18 cellular contexts compared by ENCODE assay signal in the genomic region with DNA sequence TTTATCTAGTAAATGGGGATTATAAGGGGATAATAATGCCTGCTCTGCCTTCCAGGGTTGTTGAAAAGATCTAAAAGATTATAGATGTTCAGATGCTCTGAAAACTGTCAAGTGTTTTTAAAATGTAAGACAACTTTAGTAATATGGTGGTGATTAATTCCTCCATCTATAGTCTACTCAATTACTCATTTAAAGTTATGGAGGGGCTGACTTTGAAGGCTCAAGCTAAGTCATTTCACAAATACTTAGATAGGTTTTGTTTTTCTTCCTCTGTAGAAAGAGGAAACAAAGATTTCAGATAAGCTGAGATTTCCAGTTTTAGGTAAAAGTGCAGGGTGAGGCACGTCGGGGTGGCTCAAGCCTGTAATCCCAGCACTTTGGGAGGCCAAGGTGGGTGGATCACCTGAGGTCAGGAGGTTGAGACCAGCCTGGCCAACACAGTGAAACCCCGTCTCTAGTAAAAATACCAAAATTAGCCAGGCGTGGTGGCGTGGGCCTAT. TPM values are rescaled to one million over a fixed set of nuclear protein-coding genes. Genes with fewer than 3 reads are reported as not detected.
A peak's percentile ranks its signal among the peaks of the same experiment; 100 is the strongest.
DNase-seq lines count a peak whose midpoint lies in the region; ATAC-seq and TF ChIP-seq lines count a peak whose summit lies in the region.
"Had no signal": no experiment of that assay in that cellular context is flagged by ENCODE, and none has a peak within 500 bp of the region (broad histone marks: within the 10 kb centered on the region; RNA-seq: fewer than 3 reads in every experiment).

No MANE protein-coding gene starts in this region.

- H3K36me3 ChIP-seq in GM23338 (ENCODE audit: insufficient read depth): peaks cover 25% of the 10 kb centered on the region
- no peaks in the 10 kb centered on the region for H3K36me3 ChIP-seq in SK-N-MC (ENCODE audit: insufficient read depth, low read length)
- H3K36me3 ChIP-seq: BLaER1, Peyer's patch, SJSA1 had no signal

- H3K9me3 ChIP-seq in SK-N-MC (ENCODE audit: low read depth, low read length): no peaks in the 10 kb centered on the region
- H3K9me3 ChIP-seq: BLaER1, Peyer's patch, SJSA1 had no signal

- H3K4me1 ChIP-seq in GM23338 (ENCODE audit: insufficient read depth): peaks cover 31% of the 10 kb centered on the region
- H3K4me1 ChIP-seq: BLaER1, Peyer's patch had no signal

- DNase-seq in CD1c-positive myeloid dendritic cell (ENCODE audit: extremely low spot score) (peak; percentile 22), GM23338 (ENCODE audit: low spot score) (no peak), SK-N-MC (ENCODE audit: low read depth, low spot score) (no peak), OCI-M2 (lab: John Stamatoyannopoulos, UW; ENCODE audit: unreplicated experiment) (no peak), NCI-H146 (lab: John Stamatoyannopoulos, UW) (no peak)
- DNase-seq in effector CD4-positive, alpha-beta T cell: no peak
- DNase-seq: DMS79 treated with DMSO at 0.1 percent for 48 hours, H7, IMR-90, Karpas-422, NCI-H1092, NCI-H2081, NCI-H2171 treated with DMSO at 0.1 percent for 48 hours, NCI-H446, Peyer's patch had no signal

- no peak overlapping the region for H2AFZ ChIP-seq in GM23338

- H3K27me3 Mint-ChIP-seq in GM23338 (ENCODE audit: insufficient read depth, low read depth, poor library complexity): peaks cover 8% of the 10 kb centered on the region
- H3K27me3 Mint-ChIP-seq in nephron (ENCODE audit: low read depth): no peaks in the 10 kb centered on the region

- peaks cover 15% of the 10 kb centered on the region; the same call in 1 of the 2 replicates for H4K20me1 ChIP-seq in GM23338 (replicated peaks; ENCODE audit: insufficient read depth)
- H4K20me1 ChIP-seq: BLaER1 had no signal

- H3F3A ChIP-seq in GM23338 (replicated peaks; ENCODE audit: low read depth): 0 out of 2 replicates have a peak, but pooled peaks cover 20% of the 10 kb centered on the region

- no peak overlapping the region for H3K4me2 ChIP-seq in GM23338
- H3K4me2 ChIP-seq: BLaER1 had no signal

- H3K4me3 Mint-ChIP-seq in GM23338 (no peak overlapping the region), nephron (no peak overlapping the region)

- H3K79me2 ChIP-seq in GM23338 (replicated peaks; ENCODE audit: insufficient read depth): peaks cover 67% of the 10 kb centered on the region

- H3K4me3 ChIP-seq in GM23338 (no peak overlapping the region), SK-N-MC (no peak overlapping the region)
- H3K4me3 ChIP-seq: BLaER1, Peyer's patch, SJSA1 had no signal

- no peak for ATAC-seq in GM23338

- no peak overlapping the region for H3K9ac ChIP-seq in SK-N-MC (ENCODE audit: insufficient read length)
- H3K9ac ChIP-seq: BLaER1 had no signal

- H3K36me3 Mint-ChIP-seq in GM23338 (ENCODE audit: low read depth): peaks cover 59% of the 10 kb centered on the region
- H3K36me3 Mint-ChIP-seq in nephron (ENCODE audit: low read depth): no peaks in the 10 kb centered on the region

- H3K27ac Mint-ChIP-seq in GM23338 (0 out of 2 replicates have a peak overlapping the region, but pooled peaks have one; percentile 8), nephron (peak overlapping the region in 2 of 3 experiments; percentile 4 to 13)

- TF ChIP-seq CTCF in GM23338 (conservative IDR thresholded peaks at IDR 0.05; ENCODE audit: low read depth in 2 of 2) (no peak), nephron (IDR thresholded peaks at IDR 0.05; ENCODE audit: unreplicated experiment in 3 of 3) (no peak)

- peaks cover 22% of the 10 kb centered on the region for H3K4me1 Mint-ChIP-seq in GM23338
- peaks cover 23% of the 10 kb centered on the region for H3K4me1 Mint-ChIP-seq in nephron

- H3K27ac ChIP-seq in GM23338 (ENCODE audit: low read depth) (peak overlapping the region; percentile 66; the same call in 1 of the 2 replicates), SK-N-MC (0 out of 2 replicates have a peak overlapping the region, but pooled peaks have one; percentile 11)
- H3K27ac ChIP-seq: BLaER1, Peyer's patch, SJSA1 had no signal

- no peaks in the 10 kb centered on the region for H3K9me2 ChIP-seq in GM23338 (ENCODE audit: insufficient read depth)

- H3K27me3 ChIP-seq in GM23338 (ENCODE audit: insufficient read depth): no peaks in the 10 kb centered on the region
- H3K27me3 ChIP-seq: BLaER1, Peyer's patch, SJSA1 had no signal

- H3K9me3 Mint-ChIP-seq in GM23338: no peaks in the 10 kb centered on the region
- peaks cover 3% of the 10 kb centered on the region for H3K9me3 Mint-ChIP-seq in nephron

TF ChIP-seq in GM23338, 12 proteins besides CTCF, POLR2A, EP300 and RAD21 (continues in another document):
- no peak for TF ChIP-seq CREB1 (CRISPR knock-in tag; IDR thresholded peaks at IDR 0.05; ENCODE audit: low read depth)
- TF ChIP-seq, protein P1, sequence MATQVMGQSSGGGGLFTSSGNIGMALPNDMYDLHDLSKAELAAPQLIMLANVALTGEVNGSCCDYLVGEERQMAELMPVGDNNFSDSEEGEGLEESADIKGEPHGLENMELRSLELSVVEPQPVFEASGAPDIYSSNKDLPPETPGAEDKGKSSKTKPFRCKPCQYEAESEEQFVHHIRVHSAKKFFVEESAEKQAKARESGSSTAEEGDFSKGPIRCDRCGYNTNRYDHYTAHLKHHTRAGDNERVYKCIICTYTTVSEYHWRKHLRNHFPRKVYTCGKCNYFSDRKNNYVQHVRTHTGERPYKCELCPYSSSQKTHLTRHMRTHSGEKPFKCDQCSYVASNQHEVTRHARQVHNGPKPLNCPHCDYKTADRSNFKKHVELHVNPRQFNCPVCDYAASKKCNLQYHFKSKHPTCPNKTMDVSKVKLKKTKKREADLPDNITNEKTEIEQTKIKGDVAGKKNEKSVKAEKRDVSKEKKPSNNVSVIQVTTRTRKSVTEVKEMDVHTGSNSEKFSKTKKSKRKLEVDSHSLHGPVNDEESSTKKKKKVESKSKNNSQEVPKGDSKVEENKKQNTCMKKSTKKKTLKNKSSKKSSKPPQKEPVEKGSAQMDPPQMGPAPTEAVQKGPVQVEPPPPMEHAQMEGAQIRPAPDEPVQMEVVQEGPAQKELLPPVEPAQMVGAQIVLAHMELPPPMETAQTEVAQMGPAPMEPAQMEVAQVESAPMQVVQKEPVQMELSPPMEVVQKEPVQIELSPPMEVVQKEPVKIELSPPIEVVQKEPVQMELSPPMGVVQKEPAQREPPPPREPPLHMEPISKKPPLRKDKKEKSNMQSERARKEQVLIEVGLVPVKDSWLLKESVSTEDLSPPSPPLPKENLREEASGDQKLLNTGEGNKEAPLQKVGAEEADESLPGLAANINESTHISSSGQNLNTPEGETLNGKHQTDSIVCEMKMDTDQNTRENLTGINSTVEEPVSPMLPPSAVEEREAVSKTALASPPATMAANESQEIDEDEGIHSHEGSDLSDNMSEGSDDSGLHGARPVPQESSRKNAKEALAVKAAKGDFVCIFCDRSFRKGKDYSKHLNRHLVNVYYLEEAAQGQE (IDR thresholded peaks at IDR 0.05; ENCODE audit: unreplicated experiment): no peak
- no peak for TF ChIP-seq ZNF114 (CRISPR knock-in tag; IDR thresholded peaks at IDR 0.05)
- TF ChIP-seq, protein P2, sequence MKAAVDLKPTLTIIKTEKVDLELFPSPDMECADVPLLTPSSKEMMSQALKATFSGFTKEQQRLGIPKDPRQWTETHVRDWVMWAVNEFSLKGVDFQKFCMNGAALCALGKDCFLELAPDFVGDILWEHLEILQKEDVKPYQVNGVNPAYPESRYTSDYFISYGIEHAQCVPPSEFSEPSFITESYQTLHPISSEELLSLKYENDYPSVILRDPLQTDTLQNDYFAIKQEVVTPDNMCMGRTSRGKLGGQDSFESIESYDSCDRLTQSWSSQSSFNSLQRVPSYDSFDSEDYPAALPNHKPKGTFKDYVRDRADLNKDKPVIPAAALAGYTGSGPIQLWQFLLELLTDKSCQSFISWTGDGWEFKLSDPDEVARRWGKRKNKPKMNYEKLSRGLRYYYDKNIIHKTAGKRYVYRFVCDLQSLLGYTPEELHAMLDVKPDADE (IDR thresholded peaks at IDR 0.05): no peak

RNA-seq across cellular contexts. Expression of a gene that starts 50.5 kb away (rescaled TPM):
- 64.0 and 74.2 TPM in 2 replicates for total RNA-seq in GM23338 (2014; rRNA removed; shearing (Covaris generic))
- polyA plus RNA-seq in GM23338 (2016; fragmentation: Nextera tagmentation; extraction: Ambion mirVana): 43.7 and 46.0 TPM in 2 replicates
